Comparison of ENCODE assay signal across 19 cellular contexts in the genomic region with DNA sequence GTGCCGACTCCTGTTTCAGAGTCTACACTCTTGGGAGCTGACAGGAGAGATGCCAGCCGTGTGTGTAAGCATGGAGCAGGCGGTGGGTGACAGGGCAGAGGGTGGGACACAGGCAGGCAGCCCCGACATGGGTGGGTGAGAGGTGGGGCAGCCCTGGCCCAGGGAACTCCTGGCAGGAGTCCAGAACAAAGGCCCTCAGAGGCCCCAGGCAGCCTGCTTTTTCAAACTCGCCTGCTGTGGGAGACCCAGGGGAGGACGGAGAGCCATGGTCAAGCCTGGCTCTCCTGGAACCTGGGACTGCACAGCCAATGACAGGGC. TPM values are rescaled to one million over a fixed set of nuclear protein-coding genes. Genes with fewer than 3 reads are reported as not detected.
DNase-seq lines count a peak whose midpoint lies in the region; ATAC-seq and TF ChIP-seq lines count a peak whose summit lies in the region.
"Had no signal": no experiment of that assay in that cellular context is flagged by ENCODE, and none has a peak within 500 bp of the region (broad histone marks: within the 10 kb centered on the region; RNA-seq: fewer than 3 reads in every experiment).

No MANE protein-coding gene starts in this region.

- 80% methylated on average over 1 of the region's 6 CpGs for WGBS in SK-N-SH (ENCODE audit: low lambda C conversion rate)

- no peaks in the 10 kb centered on the region for H3K9me2 ChIP-seq in SK-N-SH

- no peaks in the 10 kb centered on the region for H3K36me3 Mint-ChIP-seq in activated CD4-positive, alpha-beta memory T cell treated with anti-CD3 and anti-CD28 coated beads for 36 hours
- no peaks in the 10 kb centered on the region for H3K36me3 Mint-ChIP-seq in activated CD4-positive, alpha-beta memory T cell treated with anti-CD3 and anti-CD28 coated beads, Interleukin-2, amount 10 ng/mL, durations not matched to agents 7 days and 5 days (ENCODE audit: low read depth)
- H3K36me3 Mint-ChIP-seq in neural crest cell (ENCODE audit: low read depth): no peaks in the 10 kb centered on the region
- H3K36me3 Mint-ChIP-seq: CD4-positive, alpha-beta memory T cell had no signal

- TF ChIP-seq CTCF in neural crest cell (conservative IDR thresholded peaks at IDR 0.05) (no peak), SK-N-SH (IDR thresholded peaks at IDR 0.05) (no peak)

- DNase-seq in activated CD4-positive, alpha-beta memory T cell treated with anti-CD3 and anti-CD28 coated beads for 36 hours: peak; percentile 6
- DNase-seq in activated CD4-positive, alpha-beta memory T cell treated with anti-CD3 and anti-CD28 coated beads, Interleukin-2, amount 10 ng/mL, durations not matched to agents 7 days and 5 days: no peak
- DNase-seq in stimulated activated naive CD8-positive, alpha-beta T cell treated with anti-CD3 and anti-CD28 coated beads, Interleukin-15, amount 100 ng/mL, for 72 hours: no peak
- no peak for DNase-seq in stimulated activated naive CD8-positive, alpha-beta T cell treated with anti-CD3 and anti-CD28 coated beads, Interleukin-15, Interleukin-2, amounts not matched to agents 100 U/mL and 50 U/mL, for 24 hours
- DNase-seq in neural crest cell (ENCODE audit: low read depth, low spot score): no peak
- no peak for DNase-seq in germinal center (ENCODE audit: low spot score)
- DNase-seq in SK-N-SH: no peak
- DNase-seq: CD4-positive, alpha-beta memory T cell; DMS 273 treated with DMSO at 0.1 percent for 48 hours; DND-41; MV-4-11; NCI-H2081 treated with DMSO at 0.1 percent for 48 hours; NCI-H2171 treated with DMSO at 0.1 percent for 48 hours; NCI-H524 treated with DMSO at 0.1 percent for 48 hours had no signal

- H3K4me1 Mint-ChIP-seq in activated CD4-positive, alpha-beta memory T cell treated with anti-CD3 and anti-CD28 coated beads for 36 hours (ENCODE audit: low read depth): no peaks in the 10 kb centered on the region
- H3K4me1 Mint-ChIP-seq in activated CD4-positive, alpha-beta memory T cell treated with anti-CD3 and anti-CD28 coated beads, Interleukin-2, amount 10 ng/mL, durations not matched to agents 7 days and 5 days: no peaks in the 10 kb centered on the region
- H3K4me1 Mint-ChIP-seq in stimulated activated naive CD8-positive, alpha-beta T cell treated with anti-CD3 and anti-CD28 coated beads, Interleukin-15, amount 100 ng/mL, for 72 hours: no peaks in the 10 kb centered on the region
- peaks cover 17% of the 10 kb centered on the region for H3K4me1 Mint-ChIP-seq in neural crest cell
- H3K4me1 Mint-ChIP-seq: CD4-positive, alpha-beta memory T cell had no signal

- no peaks in the 10 kb centered on the region for H4K20me1 ChIP-seq in SK-N-SH (ENCODE audit: insufficient read depth)
- H4K20me1 ChIP-seq: BLaER1 treated with 17β-estradiol and CSF1 and Interleukin-3, amounts not matched to agents 10 nM and 100 nM had no signal

- peak; percentile 21 for ATAC-seq in stimulated activated naive CD8-positive, alpha-beta T cell treated with anti-CD3 and anti-CD28 coated beads, Interleukin-15, amount 100 ng/mL, for 72 hours
- no peak for ATAC-seq in stimulated activated naive CD8-positive, alpha-beta T cell treated with anti-CD3 and anti-CD28 coated beads, Interleukin-15, Interleukin-2, amounts not matched to agents 100 U/mL and 50 U/mL, for 24 hours
- no peak for ATAC-seq in HG02642 (IDR thresholded peaks at IDR 0.05; ENCODE audit: poor library complexity, unreplicated experiment)
- ATAC-seq: Right ventricle myocardium inferior had no signal

- no peak overlapping the region for H3K27ac ChIP-seq in SK-N-SH (ENCODE audit: low read depth in 2 of 2, low read length in 1 of 2)
- H3K27ac ChIP-seq: 22Rv1; BLaER1 treated with 17β-estradiol and CSF1 and Interleukin-3, amounts not matched to agents 10 nM and 100 nM had no signal

- no peaks in the 10 kb centered on the region for H3K27me3 Mint-ChIP-seq in activated CD4-positive, alpha-beta memory T cell treated with anti-CD3 and anti-CD28 coated beads for 36 hours
- no peaks in the 10 kb centered on the region for H3K27me3 Mint-ChIP-seq in activated CD4-positive, alpha-beta memory T cell treated with anti-CD3 and anti-CD28 coated beads, Interleukin-2, amount 10 ng/mL, durations not matched to agents 7 days and 5 days
- no peaks in the 10 kb centered on the region for H3K27me3 Mint-ChIP-seq in stimulated activated naive CD8-positive, alpha-beta T cell treated with anti-CD3 and anti-CD28 coated beads, Interleukin-15, amount 100 ng/mL, for 72 hours
- no peaks in the 10 kb centered on the region for H3K27me3 Mint-ChIP-seq in neural crest cell (ENCODE audit: low read depth)
- H3K27me3 Mint-ChIP-seq: CD4-positive, alpha-beta memory T cell had no signal

- H3K27me3 ChIP-seq in SK-N-SH (ENCODE audit: insufficient read depth): no peaks in the 10 kb centered on the region; the same call in 1 of the 2 replicates
- H3K27me3 ChIP-seq: BLaER1 treated with 17β-estradiol and CSF1 and Interleukin-3, amounts not matched to agents 10 nM and 100 nM had no signal

- CTCF ChIA-PET in activated CD4-positive, alpha-beta memory T cell treated with anti-CD3 and anti-CD28 coated beads for 36 hours (lab: Charles Lee): no interaction called here
- CTCF ChIA-PET in activated CD4-positive, alpha-beta memory T cell treated with anti-CD3 and anti-CD28 coated beads, Interleukin-2, amount 10 ng/mL, durations not matched to agents 7 days and 5 days (lab: Charles Lee): no interaction called here
- CTCF ChIA-PET in SK-N-SH (lab: Yijun Ruan, JAX): interaction anchor here (4.3 kb wide), 1 partner anchor 20 kb away, joined by 25 read pairs; no protein-coding TSS in a partner anchor

- no peaks in the 10 kb centered on the region for H3K9me3 ChIP-seq in SK-N-SH
- H3K9me3 ChIP-seq: BLaER1 treated with 17β-estradiol and CSF1 and Interleukin-3, amounts not matched to agents 10 nM and 100 nM; Caco-2 had no signal

- intact Hi-C loops in activated CD4-positive, alpha-beta memory T cell treated with anti-CD3 and anti-CD28 coated beads for 36 hours (cut with micrococcal nuclease): no loop called here

- no peak for TF ChIP-seq RAD21 in SK-N-SH (IDR thresholded peaks at IDR 0.05; ENCODE audit: low read length)

- no peak overlapping the region for H3K4me2 ChIP-seq in SK-N-SH
- H3K4me2 ChIP-seq: BLaER1 treated with 17β-estradiol and CSF1 and Interleukin-3, amounts not matched to agents 10 nM and 100 nM had no signal

- no peaks in the 10 kb centered on the region for H3F3A ChIP-seq in SK-N-SH (replicated peaks; ENCODE audit: insufficient read depth)

- no peak overlapping the region for H3K4me3 ChIP-seq in SK-N-SH (ENCODE audit: low read depth in 2 of 2, low read length in 1 of 2)
- H3K4me3 ChIP-seq: BLaER1 treated with 17β-estradiol and CSF1 and Interleukin-3, amounts not matched to agents 10 nM and 100 nM had no signal

- no peaks in the 10 kb centered on the region for H3K79me2 ChIP-seq in SK-N-SH (ENCODE audit: insufficient read depth)

- POLR2A ChIA-PET in activated CD4-positive, alpha-beta memory T cell treated with anti-CD3 and anti-CD28 coated beads for 36 hours (lab: Charles Lee): no interaction called here
- POLR2A ChIA-PET in activated CD4-positive, alpha-beta memory T cell treated with anti-CD3 and anti-CD28 coated beads, Interleukin-2, amount 10 ng/mL, durations not matched to agents 7 days and 5 days (lab: Charles Lee): no interaction called here
- POLR2A ChIA-PET in SK-N-SH (lab: Yijun Ruan, JAX): no interaction called here

- H3K9ac ChIP-seq in SK-N-SH: no peak overlapping the region
- H3K9ac ChIP-seq: BLaER1 treated with 17β-estradiol and CSF1 and Interleukin-3, amounts not matched to agents 10 nM and 100 nM had no signal

- no peak for TF ChIP-seq EP300 in SK-N-SH (IDR thresholded peaks at IDR 0.05; ENCODE audit: borderline replicate concordance in 1 of 2, low read depth in 1 of 2, low read length in 1 of 2)

- H3K36me3 ChIP-seq in SK-N-SH (replicated peaks in 1 of 2; ENCODE audit: control insufficient read depth in 1 of 2, insufficient read depth in 2 of 2, low read length in 1 of 2): no peaks in the 10 kb centered on the region
- H3K36me3 ChIP-seq: BLaER1 treated with 17β-estradiol and CSF1 and Interleukin-3, amounts not matched to agents 10 nM and 100 nM had no signal

- H3K4me3 Mint-ChIP-seq in activated CD4-positive, alpha-beta memory T cell treated with anti-CD3 and anti-CD28 coated beads for 36 hours: no peak overlapping the region
- H3K4me3 Mint-ChIP-seq in activated CD4-positive, alpha-beta memory T cell treated with anti-CD3 and anti-CD28 coated beads, Interleukin-2, amount 10 ng/mL, durations not matched to agents 7 days and 5 days: no peak overlapping the region
- H3K4me3 Mint-ChIP-seq in stimulated activated naive CD8-positive, alpha-beta T cell treated with anti-CD3 and anti-CD28 coated beads, Interleukin-15, amount 100 ng/mL, for 72 hours: no peak overlapping the region
- no peak overlapping the region for H3K4me3 Mint-ChIP-seq in neural crest cell
- H3K4me3 Mint-ChIP-seq: CD4-positive, alpha-beta memory T cell had no signal

- H3K4me1 ChIP-seq in SK-N-SH (ENCODE audit: control insufficient read depth in 1 of 2, insufficient read depth in 2 of 2, low read depth in 1 of 2, low read length in 1 of 2): no peaks in the 10 kb centered on the region
- H3K4me1 ChIP-seq: BLaER1 treated with 17β-estradiol and CSF1 and Interleukin-3, amounts not matched to agents 10 nM and 100 nM; Caco-2 had no signal

- H2AFZ ChIP-seq in SK-N-SH (ENCODE audit: low read depth): no peak overlapping the region

- no peak overlapping the region for H3K27ac Mint-ChIP-seq in activated CD4-positive, alpha-beta memory T cell treated with anti-CD3 and anti-CD28 coated beads for 36 hours
- no peak overlapping the region for H3K27ac Mint-ChIP-seq in activated CD4-positive, alpha-beta memory T cell treated with anti-CD3 and anti-CD28 coated beads, Interleukin-2, amount 10 ng/mL, durations not matched to agents 7 days and 5 days
- H3K27ac Mint-ChIP-seq in stimulated activated naive CD8-positive, alpha-beta T cell treated with anti-CD3 and anti-CD28 coated beads, Interleukin-15, amount 100 ng/mL, for 72 hours: peak overlapping the region in 1 of 2 donors; percentile 59
- H3K27ac Mint-ChIP-seq in neural crest cell (ENCODE audit: unreplicated experiment): peak overlapping the region; percentile 19
- H3K27ac Mint-ChIP-seq: CD4-positive, alpha-beta memory T cell had no signal

- H3K9me3 Mint-ChIP-seq in activated CD4-positive, alpha-beta memory T cell treated with anti-CD3 and anti-CD28 coated beads for 36 hours: no peaks in the 10 kb centered on the region
- no peaks in the 10 kb centered on the region for H3K9me3 Mint-ChIP-seq in activated CD4-positive, alpha-beta memory T cell treated with anti-CD3 and anti-CD28 coated beads, Interleukin-2, amount 10 ng/mL, durations not matched to agents 7 days and 5 days
- H3K9me3 Mint-ChIP-seq in stimulated activated naive CD8-positive, alpha-beta T cell treated with anti-CD3 and anti-CD28 coated beads, Interleukin-15, amount 100 ng/mL, for 72 hours: no peaks in the 10 kb centered on the region
- no peaks in the 10 kb centered on the region for H3K9me3 Mint-ChIP-seq in neural crest cell
- H3K9me3 Mint-ChIP-seq: CD4-positive, alpha-beta memory T cell had no signal

RNA-seq across cellular contexts. Expression of a gene that starts 29.3 kb away (rescaled TPM):
- total RNA-seq in activated CD4-positive, alpha-beta memory T cell treated with anti-CD3 and anti-CD28 coated beads for 36 hours: 10 to 100 TPM; 26.3 to 27.3 TPM
- 10 to 100 TPM; 25.6 to 30.0 TPM for total RNA-seq in activated CD4-positive, alpha-beta memory T cell treated with anti-CD3 and anti-CD28 coated beads, Interleukin-2, amount 10 ng/mL, durations not matched to agents 7 days and 5 days
- total RNA-seq in neural crest cell: 58.1 and 58.8 TPM in 2 replicates
- 53.4 and 58.4 TPM in 2 replicates for polyA plus RNA-seq in SK-N-SH (2012; rRNA removed)
- 29.9 and 39.4 TPM in 2 replicates for polyA plus RNA-seq in SK-N-SH (2012; cell fraction: cytosol; rRNA removed)
- polyA plus RNA-seq in SK-N-SH (2012; cell fraction: nucleus; rRNA removed): 72.6 and 102 TPM in 2 replicates
